In genomic region chr2:151251012-151251411, GRCh38 we compare ENCODE assay signal across 20 cellular contexts. TPM values are rescaled to one million over a fixed set of nuclear protein-coding genes. Genes with fewer than 3 reads are reported as not detected.
DNase-seq lines count a peak whose midpoint lies in the region; ATAC-seq and TF ChIP-seq lines count a peak whose summit lies in the region.
"Had no signal": no experiment of that assay in that cellular context is flagged by ENCODE, and none has a peak within 500 bp of the region (broad histone marks: within the 10 kb centered on the region; RNA-seq: fewer than 3 reads in every experiment).

No MANE protein-coding gene starts in this region.

- H3K36me3 ChIP-seq in BJ (ENCODE audit: control insufficient read depth, insufficient read depth, low read length) (peaks cover 3% of the 10 kb centered on the region), Panc1 (ENCODE audit: control insufficient read depth, insufficient read depth, low read length) (no peaks in the 10 kb centered on the region), osteoblast (ENCODE audit: insufficient read depth, low read length) (peaks cover 20% of the 10 kb centered on the region)

- DNase-seq in BJ (ENCODE audit: low read depth) = peak; percentile 62
- no peak for DNase-seq in Panc1 (ENCODE audit: low read depth, low spot score)
- DNase-seq in endothelial cell (ENCODE audit: low spot score) = no peak
- DNase-seq in osteoblast (ENCODE audit: insufficient read length, low spot score, missing footprints) = peak; percentile 83
- no peak for DNase-seq in left colon
- DNase-seq in stimulated activated CD4-positive, alpha-beta T cell treated with anti-CD3 and anti-CD28 coated beads, Interleukin-1b, Interleukin-23, amount 100 ng/mL, for 48 hours = no peak
- DNase-seq in NCI-H128 (lab: John Stamatoyannopoulos, UW; ENCODE audit: unreplicated experiment) = no peak
- no peak for DNase-seq in ureter (ENCODE audit: low spot score)
- DNase-seq: activated CD8-positive, alpha-beta T cell treated with anti-CD3 and anti-CD28 coated beads, Interleukin-2, amount 10 ng/mL, durations not matched to agents 7 days and 5 days; adrenal gland; left ventricle myocardium superior; NCI-H1048; NCI-H748 treated with DMSO at 0.1 percent for 48 hours had no signal

- in situ Hi-C loops in Panc1 (cut with HindIII; ENCODE audit: low pct_unique_long_range_greater_than_20kb, low sequenced_read_pairs) = no loop called here

- CTCF ChIA-PET in BJ (lab: Yijun Ruan, JAX) = no interaction called here
- CTCF ChIA-PET in Panc1 (lab: Charles Lee) = no interaction called here

- peaks cover 3% of the 10 kb centered on the region for H3K27me3 Mint-ChIP-seq in endothelial cell (ENCODE audit: unreplicated experiment)
- H3K27me3 Mint-ChIP-seq: dendritic cell treated with granulocyte-macrophage colony-stimulating factor and Interleukin-4, amounts not matched to agents 40 ng/mL and 50 ng/mL, for 4 days; progenitor cell of endocrine pancreas had no signal

- peaks cover 4% of the 10 kb centered on the region for H3K9me3 Mint-ChIP-seq in endothelial cell (ENCODE audit: unreplicated experiment)

- no peak overlapping the region for H3K27ac Mint-ChIP-seq in endothelial cell (ENCODE audit: unreplicated experiment)
- H3K27ac Mint-ChIP-seq: activated CD8-positive, alpha-beta T cell treated with anti-CD3 and anti-CD28 coated beads, Interleukin-2, amount 10 ng/mL, durations not matched to agents 7 days and 5 days; activated T-helper 1 cell treated with anti-CD3 and anti-CD28 coated beads, Interleukin-12 subunit alpha, Interleukin-12 subunit beta, Interleukin-2, Interleukin-4 antibody, amounts not matched to agents 30 ng/mL and 10 ng/mL and 1 ng/mL, durations not matched to agents 14 hours and 24 hours and 36 hours; dendritic cell treated with granulocyte-macrophage colony-stimulating factor and Interleukin-4, amounts not matched to agents 40 ng/mL and 50 ng/mL, for 4 days; progenitor cell of endocrine pancreas had no signal

- H3K4me2 ChIP-seq in osteoblast (ENCODE audit: insufficient read depth, low read length) = peak overlapping the region; percentile 12

- no peak for TF ChIP-seq CTCF in BJ (IDR thresholded peaks at IDR 0.05; ENCODE audit: insufficient read depth, low read depth, low read length)
- TF ChIP-seq CTCF in Panc1 (IDR thresholded peaks at IDR 0.05) = no peak
- TF ChIP-seq CTCF in endothelial cell (IDR thresholded peaks at IDR 0.05; ENCODE audit: unreplicated experiment) = no peak
- no peak for TF ChIP-seq CTCF in osteoblast (IDR thresholded peaks at IDR 0.05; ENCODE audit: extremely low read depth, low read depth, low read length)

- H3K36me3 Mint-ChIP-seq in endothelial cell (ENCODE audit: low read depth, unreplicated experiment) = peaks cover 30% of the 10 kb centered on the region

- H3K9me3 ChIP-seq in Panc1 (ENCODE audit: control insufficient read depth, insufficient read depth, low read depth, low read length) (peaks cover 17% of the 10 kb centered on the region), osteoblast (ENCODE audit: low read depth, low read length) (peaks cover 2% of the 10 kb centered on the region)

- POLR2A ChIA-PET in BJ (lab: Charles Lee) (interaction anchor here (0.6 kb wide), 1 partner anchor 10 kb away, joined by 3 read pairs; the partner anchor contains the start of gene RBM43), Panc1 (lab: Charles Lee) (no interaction called here)

- no peaks in the 10 kb centered on the region for H4K20me1 ChIP-seq in osteoblast (ENCODE audit: insufficient read depth, low read length)

- TSS peak; percentile 51 for BruUV-seq in Panc1 (replicated peaks; lab: Mats Ljungman, UMichigan)

- H2AFZ ChIP-seq in osteoblast (ENCODE audit: low read length) = no peak overlapping the region

- no peaks in the 10 kb centered on the region for H3K4me1 ChIP-seq in Panc1 (ENCODE audit: control insufficient read depth, insufficient read depth, low read length)
- H3K4me1 ChIP-seq in osteoblast (ENCODE audit: insufficient read depth, low read length) = peaks cover 16% of the 10 kb centered on the region

- H3K27ac ChIP-seq in Panc1 (ENCODE audit: low read length) = no peak overlapping the region
- H3K27ac ChIP-seq in osteoblast (ENCODE audit: low read depth, low read length) = peak overlapping the region; percentile 54
- H3K27ac ChIP-seq: adrenal gland, C4-2B, VCaP had no signal

- ATAC-seq in Panc1 (no peak), left colon (no peak)
- ATAC-seq: activated CD8-positive, alpha-beta T cell treated with anti-CD3 and anti-CD28 coated beads, Interleukin-2, amount 10 ng/mL, durations not matched to agents 7 days and 5 days; esophagus mucosa; HCT116; left ventricle myocardium superior had no signal

- H3K4me1 Mint-ChIP-seq in endothelial cell (ENCODE audit: unreplicated experiment) = no peaks in the 10 kb centered on the region

- H3K79me2 ChIP-seq in osteoblast (ENCODE audit: insufficient read depth, low read length) = no peaks in the 10 kb centered on the region

- intact Hi-C loops in Panc1 (cut with micrococcal nuclease; ENCODE audit: unreplicated experiment) (no loop called here), left colon (cut with DNase I, micrococcal nuclease) (no loop called here)

- H3K4me3 ChIP-seq in BJ (ENCODE audit: low read depth, low read length) (no peak overlapping the region), Panc1 (ENCODE audit: low read depth in 2 of 2, low read length in 2 of 2) (no peak overlapping the region), osteoblast (ENCODE audit: insufficient read depth, low read length) (no peak overlapping the region)
- H3K4me3 ChIP-seq: adrenal gland had no signal

- H3K27me3 ChIP-seq in BJ (ENCODE audit: control insufficient read depth, insufficient read depth, low read length) (no peaks in the 10 kb centered on the region), Panc1 (ENCODE audit: control insufficient read depth, insufficient read depth, low read length) (no peaks in the 10 kb centered on the region), osteoblast (ENCODE audit: insufficient read depth, low read length) (no peaks in the 10 kb centered on the region)
- H3K27me3 ChIP-seq: adrenal gland had no signal

- H3K4me3 Mint-ChIP-seq in endothelial cell (ENCODE audit: unreplicated experiment) = peak overlapping the region; percentile 15
- H3K4me3 Mint-ChIP-seq: activated CD8-positive, alpha-beta T cell treated with anti-CD3 and anti-CD28 coated beads, Interleukin-2, amount 10 ng/mL, durations not matched to agents 7 days and 5 days; activated T-helper 1 cell treated with anti-CD3 and anti-CD28 coated beads, Interleukin-12 subunit alpha, Interleukin-12 subunit beta, Interleukin-2, Interleukin-4 antibody, amounts not matched to agents 30 ng/mL and 10 ng/mL and 1 ng/mL, durations not matched to agents 14 hours and 24 hours and 36 hours; dendritic cell treated with granulocyte-macrophage colony-stimulating factor and Interleukin-4, amounts not matched to agents 40 ng/mL and 50 ng/mL, for 4 days had no signal

RNA-seq across cellular contexts. Expression of gene RBM43, which starts 10.7 kb away (rescaled TPM):
- polyA plus RNA-seq in BJ (2011; rRNA removed) = 3.7 and 8.3 TPM in 2 replicates
- 3.2 TPM in 2 replicates for polyA minus RNA-seq in BJ (2011; rRNA and poly(A)+ RNA removed)
- total RNA-seq in Panc1 (2021; ENCODE audit: unreplicated experiment) (3.7 TPM), endothelial cell (ENCODE audit: unreplicated experiment) (5.7 TPM), osteoblast (11.6 and 12.1 TPM in 2 replicates), left colon (1 to 10 TPM; 3.1 to 5.0 TPM), ureter (13.4 TPM)
- polyA plus RNA-seq in Panc1 (2012; ENCODE audit: insufficient read length) = 1.7 TPM

RNA-seq across cellular contexts. Expression of gene NMI, which starts 38.5 kb away (rescaled TPM):
- 4.9 and 8.3 TPM in 2 replicates for polyA plus RNA-seq in BJ (2011; rRNA removed)
- polyA minus RNA-seq in BJ (2011; rRNA and poly(A)+ RNA removed) = 1.2 and 1.3 TPM in 2 replicates
- 24.5 TPM for total RNA-seq in Panc1 (2021; ENCODE audit: unreplicated experiment)
- 13.3 TPM for polyA plus RNA-seq in Panc1 (2012; ENCODE audit: insufficient read length)
- total RNA-seq in endothelial cell (ENCODE audit: unreplicated experiment) = 10.0 TPM
- total RNA-seq in osteoblast = 15.9 and 21.0 TPM in 2 replicates
- total RNA-seq in left colon = 10 to 100 TPM; 17.0 to 20.1 TPM
- 13.2 TPM for total RNA-seq in ureter

Comparison
In these comparisons a context has a peak if more than half of its experiments do, and no peak if none do; other contexts are left out.
1. DNase-seq: peak in BJ (single experiment) and osteoblast (single experiment); none in Panc1 (single experiment), endothelial cell (single experiment), left colon (0 of 2), stimulated activated CD4-positive, alpha-beta T cell treated with anti-CD3 and anti-CD28 coated beads, Interleukin-1b, Interleukin-23, amount 100 ng/mL, for 48 hours (single experiment), NCI-H128 (single experiment) and ureter (single experiment).